ENCODE assay signal across 9 cellular contexts in genomic region chr5:50665091-50665490, GRCh38. TPM values are rescaled to one million over a fixed set of nuclear protein-coding genes. Genes with fewer than 3 reads are reported as not detected.
A peak's percentile ranks its signal among the peaks of the same experiment; 100 is the strongest.
DNase-seq lines count a peak whose midpoint lies in the region; ATAC-seq, FAIRE-seq and TF ChIP-seq lines count a peak whose summit lies in the region.
"Had no signal": no experiment of that assay in that cellular context is flagged by ENCODE, and none has a peak within 500 bp of the region (broad histone marks: within the 10 kb centered on the region; RNA-seq: fewer than 3 reads in every experiment).

No MANE protein-coding gene starts in this region.

- peak overlapping the region; percentile 88 for H3K4me3 ChIP-seq in CD4-positive, CD25-positive, alpha-beta regulatory T cell (ENCODE audit: low read depth, low read length)
- no peak overlapping the region for H3K4me3 ChIP-seq in ovary

- H3K27ac Mint-ChIP-seq in CD4-positive, CD25-positive, alpha-beta regulatory T cell = peak overlapping the region; percentile 98 to 99 (median 99)
- peak overlapping the region; percentile 95 for H3K27ac Mint-ChIP-seq in activated naive CD8-positive, alpha-beta T cell treated with anti-CD3 and anti-CD28 coated beads, Interleukin-2, amount 50 U/mL, for 24 hours
- peak overlapping the region; percentile 97 to 100 (median 99) for H3K27ac Mint-ChIP-seq in naive thymus-derived CD8-positive, alpha-beta T cell

- TF ChIP-seq POLR2A in ovary (IDR thresholded peaks at IDR 0.05) = no peak

- peaks cover 17 to 46% (median 34%) of the 10 kb centered on the region in 4 donors for H3K4me1 Mint-ChIP-seq in CD4-positive, CD25-positive, alpha-beta regulatory T cell
- peaks cover 26% of the 10 kb centered on the region for H3K4me1 Mint-ChIP-seq in activated naive CD8-positive, alpha-beta T cell treated with anti-CD3 and anti-CD28 coated beads, Interleukin-2, amount 50 U/mL, for 24 hours
- peaks cover 25 to 58% (median 47%) of the 10 kb centered on the region in 4 donors for H3K4me1 Mint-ChIP-seq in naive thymus-derived CD8-positive, alpha-beta T cell

- H3K36me3 Mint-ChIP-seq in CD4-positive, CD25-positive, alpha-beta regulatory T cell = no peaks in the 10 kb centered on the region
- peaks cover 3% of the 10 kb centered on the region for H3K36me3 Mint-ChIP-seq in activated naive CD8-positive, alpha-beta T cell treated with anti-CD3 and anti-CD28 coated beads, Interleukin-2, amount 50 U/mL, for 24 hours (ENCODE audit: low read depth)
- H3K36me3 Mint-ChIP-seq in naive thymus-derived CD8-positive, alpha-beta T cell = peaks cover 4 to 5% (median 4%) of the 10 kb centered on the region in 3 donors

- ATAC-seq in CD4-positive, CD25-positive, alpha-beta regulatory T cell (ENCODE audit: low read depth in 2 of 2) = no peak
- ATAC-seq in activated naive CD8-positive, alpha-beta T cell treated with anti-CD3 and anti-CD28 coated beads, Interleukin-2, amount 50 U/mL, for 24 hours = no peak
- peak in 1 of 2 donors; percentile 19 for ATAC-seq in naive thymus-derived CD8-positive, alpha-beta T cell
- no peak for ATAC-seq in HG02759 (IDR thresholded peaks at IDR 0.05; ENCODE audit: unreplicated experiment)

- POLR2A ChIA-PET in naive thymus-derived CD8-positive, alpha-beta T cell (lab: Charles Lee) = interaction anchor here (1.1 to 4.1 kb wide), 3 partner anchors 89 to 224 kb away, joined by 3 to 41 read pairs (median 3); partner anchors contain the start of gene EMB

- H3K36me3 ChIP-seq in CD4-positive, CD25-positive, alpha-beta regulatory T cell (ENCODE audit: control insufficient read depth, insufficient read depth, low read length) = no peaks in the 10 kb centered on the region
- H3K36me3 ChIP-seq in ovary = no peaks in the 10 kb centered on the region

- intact Hi-C loops in ovary (cut with DNase I) = no loop called here

- H3K4me1 ChIP-seq in CD4-positive, CD25-positive, alpha-beta regulatory T cell (ENCODE audit: control insufficient read depth, insufficient read depth, low read length, poor library complexity, severe bottlenecking) = peaks cover 33% of the 10 kb centered on the region
- no peaks in the 10 kb centered on the region for H3K4me1 ChIP-seq in ovary (ENCODE audit: insufficient read depth)

- peak overlapping the region; percentile 95 to 99 (median 98) for H3K4me3 Mint-ChIP-seq in CD4-positive, CD25-positive, alpha-beta regulatory T cell
- peak overlapping the region; percentile 98 for H3K4me3 Mint-ChIP-seq in activated naive CD8-positive, alpha-beta T cell treated with anti-CD3 and anti-CD28 coated beads, Interleukin-2, amount 50 U/mL, for 24 hours
- H3K4me3 Mint-ChIP-seq in naive thymus-derived CD8-positive, alpha-beta T cell = peak overlapping the region; percentile 93 to 100 (median 98)

- H3K27me3 Mint-ChIP-seq in CD4-positive, CD25-positive, alpha-beta regulatory T cell = no peaks in the 10 kb centered on the region
- no peaks in the 10 kb centered on the region for H3K27me3 Mint-ChIP-seq in activated naive CD8-positive, alpha-beta T cell treated with anti-CD3 and anti-CD28 coated beads, Interleukin-2, amount 50 U/mL, for 24 hours
- H3K27me3 Mint-ChIP-seq in naive thymus-derived CD8-positive, alpha-beta T cell = peaks cover 0 to 1% (median 0%) of the 10 kb centered on the region in 5 donors

- H3K9me3 Mint-ChIP-seq in CD4-positive, CD25-positive, alpha-beta regulatory T cell = peaks cover 0 to 3% (median 0%) of the 10 kb centered on the region in 7 donors
- no peaks in the 10 kb centered on the region for H3K9me3 Mint-ChIP-seq in activated naive CD8-positive, alpha-beta T cell treated with anti-CD3 and anti-CD28 coated beads, Interleukin-2, amount 50 U/mL, for 24 hours
- H3K9me3 Mint-ChIP-seq in naive thymus-derived CD8-positive, alpha-beta T cell = peaks cover 0 to 4% (median 0%) of the 10 kb centered on the region in 9 donors

- no peak for TF ChIP-seq CTCF in ovary (IDR thresholded peaks at IDR 0.05)

- DNase-seq in CD4-positive, CD25-positive, alpha-beta regulatory T cell = no peak
- DNase-seq in HTR-8/SVneo (ENCODE audit: insufficient read length, low spot score) (no peak), ovary (no peak), LoVo (ENCODE audit: low spot score) (no peak), putamen (ENCODE audit: low spot score) (no peak)
- no peak for DNase-seq in activated naive CD8-positive, alpha-beta T cell treated with anti-CD3 and anti-CD28 coated beads, Interleukin-2, amount 50 U/mL, for 24 hours
- no peak for DNase-seq in naive thymus-derived CD8-positive, alpha-beta T cell
- DNase-seq: NCI-H1694 had no signal

- no peaks in the 10 kb centered on the region for H3K9me3 ChIP-seq in CD4-positive, CD25-positive, alpha-beta regulatory T cell (ENCODE audit: control insufficient read depth in 2 of 2, low read length in 2 of 2)
- no peaks in the 10 kb centered on the region for H3K9me3 ChIP-seq in ovary

- FAIRE-seq in HTR-8/SVneo (lab: Jason Lieb, UNC) = peak; percentile 95

- H3K27ac ChIP-seq in CD4-positive, CD25-positive, alpha-beta regulatory T cell (ENCODE audit: insufficient read depth, low read length, poor library complexity, severe bottlenecking) = peak overlapping the region; percentile 99
- H3K27ac ChIP-seq in ovary = no peak overlapping the region

- TF ChIP-seq EP300 in ovary (IDR thresholded peaks at IDR 0.05) = no peak

- H3K27me3 ChIP-seq in CD4-positive, CD25-positive, alpha-beta regulatory T cell (ENCODE audit: control insufficient read depth, insufficient read depth, low read length) = no peaks in the 10 kb centered on the region
- H3K27me3 ChIP-seq in ovary = no peaks in the 10 kb centered on the region

RNA-seq across cellular contexts. Expression of gene PARP8, which starts 1.3 kb away (rescaled TPM):
- total RNA-seq in CD4-positive, CD25-positive, alpha-beta regulatory T cell = 217 TPM
- polyA plus RNA-seq in CD4-positive, CD25-positive, alpha-beta regulatory T cell = 10 to 100 TPM; 45.0 to 62.5 (median 53.1) TPM
- 100 to 1,000 TPM; 149 to 162 TPM for total RNA-seq in naive thymus-derived CD8-positive, alpha-beta T cell
- polyA plus RNA-seq in naive thymus-derived CD8-positive, alpha-beta T cell = 10 to 100 TPM; 61.9 to 87.2 (median 67.0) TPM
- 10 to 100 TPM; 11.2 to 21.4 (median 18.4) TPM for total RNA-seq in ovary
- 10 to 100 TPM in 1 of 2 donors, 1 to 10 TPM in 1; 4.4 to 19.8 TPM for polyA plus RNA-seq in ovary
